ENCODE assay signal across 1 cellular context in the genomic region with DNA sequence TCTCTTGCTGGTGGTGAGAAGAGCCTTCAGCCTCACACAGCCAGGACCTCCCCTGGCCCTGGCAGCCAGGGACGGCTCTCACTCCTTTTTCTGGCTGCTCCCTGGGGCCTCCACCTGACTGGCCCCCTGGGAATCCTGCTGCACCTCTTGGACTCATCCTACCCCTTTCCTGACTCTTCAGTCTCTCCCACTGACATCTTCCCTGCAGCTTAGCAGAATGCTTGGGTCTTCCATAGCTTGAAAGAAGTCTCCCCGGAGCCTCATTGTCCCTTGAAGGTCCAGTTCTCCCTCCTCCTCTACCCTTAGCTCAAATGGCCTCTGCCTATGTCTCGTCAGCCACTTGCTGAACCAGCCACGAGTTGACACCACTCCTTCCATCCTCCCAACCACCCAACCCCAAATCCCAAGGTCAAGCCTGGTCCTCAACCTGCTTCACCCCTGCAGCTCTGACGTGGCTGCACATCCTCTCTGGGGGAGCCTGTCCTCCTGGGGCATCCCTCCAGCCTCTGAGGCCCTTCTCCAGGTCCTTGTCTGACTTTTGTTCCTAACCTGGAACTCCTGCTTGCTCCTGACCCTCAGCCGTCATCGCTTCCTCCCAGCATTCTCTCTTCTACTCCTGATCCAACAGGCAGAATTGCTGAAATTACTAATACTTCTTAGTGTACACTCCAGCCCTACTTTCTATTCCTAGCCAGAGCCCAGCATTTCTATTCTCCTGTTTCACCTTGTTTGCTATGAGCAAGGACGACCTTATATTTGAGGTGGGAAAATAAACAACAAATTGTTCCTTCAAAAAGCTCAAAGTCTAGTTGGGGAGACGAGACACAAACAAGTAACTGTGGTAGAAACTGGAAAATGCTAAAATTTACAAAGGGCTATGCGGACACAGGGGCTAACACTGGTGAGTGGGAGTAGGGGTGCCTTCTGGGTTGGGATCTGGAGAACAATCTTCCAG.
A peak's percentile ranks its signal among the peaks of the same experiment; 100 is the strongest.
TF ChIP-seq lines count a peak whose summit lies in the region.

No MANE protein-coding gene starts in this region.

TF ChIP-seq in HepG2, 621 proteins besides CTCF, POLR2A, EP300 and RAD21 (continued from another document and continues in another):
- TF ChIP-seq, protein P1, sequence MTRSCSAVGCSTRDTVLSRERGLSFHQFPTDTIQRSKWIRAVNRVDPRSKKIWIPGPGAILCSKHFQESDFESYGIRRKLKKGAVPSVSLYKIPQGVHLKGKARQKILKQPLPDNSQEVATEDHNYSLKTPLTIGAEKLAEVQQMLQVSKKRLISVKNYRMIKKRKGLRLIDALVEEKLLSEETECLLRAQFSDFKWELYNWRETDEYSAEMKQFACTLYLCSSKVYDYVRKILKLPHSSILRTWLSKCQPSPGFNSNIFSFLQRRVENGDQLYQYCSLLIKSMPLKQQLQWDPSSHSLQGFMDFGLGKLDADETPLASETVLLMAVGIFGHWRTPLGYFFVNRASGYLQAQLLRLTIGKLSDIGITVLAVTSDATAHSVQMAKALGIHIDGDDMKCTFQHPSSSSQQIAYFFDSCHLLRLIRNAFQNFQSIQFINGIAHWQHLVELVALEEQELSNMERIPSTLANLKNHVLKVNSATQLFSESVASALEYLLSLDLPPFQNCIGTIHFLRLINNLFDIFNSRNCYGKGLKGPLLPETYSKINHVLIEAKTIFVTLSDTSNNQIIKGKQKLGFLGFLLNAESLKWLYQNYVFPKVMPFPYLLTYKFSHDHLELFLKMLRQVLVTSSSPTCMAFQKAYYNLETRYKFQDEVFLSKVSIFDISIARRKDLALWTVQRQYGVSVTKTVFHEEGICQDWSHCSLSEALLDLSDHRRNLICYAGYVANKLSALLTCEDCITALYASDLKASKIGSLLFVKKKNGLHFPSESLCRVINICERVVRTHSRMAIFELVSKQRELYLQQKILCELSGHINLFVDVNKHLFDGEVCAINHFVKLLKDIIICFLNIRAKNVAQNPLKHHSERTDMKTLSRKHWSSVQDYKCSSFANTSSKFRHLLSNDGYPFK (CRISPR knock-in tag; IDR thresholded peaks at IDR 0.05; ENCODE audit: borderline replicate concordance), result no peak
- TF ChIP-seq, protein P2, sequence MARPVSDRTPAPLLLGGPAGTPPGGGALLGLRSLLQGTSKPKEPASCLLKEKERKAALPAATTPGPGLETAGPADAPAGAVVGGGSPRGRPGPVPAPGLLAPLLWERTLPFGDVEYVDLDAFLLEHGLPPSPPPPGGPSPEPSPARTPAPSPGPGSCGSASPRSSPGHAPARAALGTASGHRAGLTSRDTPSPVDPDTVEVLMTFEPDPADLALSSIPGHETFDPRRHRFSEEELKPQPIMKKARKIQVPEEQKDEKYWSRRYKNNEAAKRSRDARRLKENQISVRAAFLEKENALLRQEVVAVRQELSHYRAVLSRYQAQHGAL (CRISPR knock-in tag; IDR thresholded peaks at IDR 0.05; ENCODE audit: not compliant biosample characterization), result no peak
- TF ChIP-seq RARA (CRISPR knock-in tag; IDR thresholded peaks at IDR 0.05) (peak; percentile 51; the same call in 1 of the 2 replicates), ZNF263 (CRISPR knock-in tag; IDR thresholded peaks at IDR 0.05) (no peak), ZNF501 (CRISPR knock-in tag; IDR thresholded peaks at IDR 0.05) (0 out of 2 replicates have a peak, but pooled peaks have one; percentile 28), KLF9 (CRISPR knock-in tag; IDR thresholded peaks at IDR 0.05; ENCODE audit: low read depth) (no peak), HOXA3 (CRISPR knock-in tag; IDR thresholded peaks at IDR 0.05) (no peak), ZNF20 (CRISPR knock-in tag; IDR thresholded peaks at IDR 0.05) (no peak), ZNF235 (CRISPR knock-in tag; IDR thresholded peaks at IDR 0.05; ENCODE audit: borderline replicate concordance) (no peak), ZNF737 (CRISPR knock-in tag; IDR thresholded peaks at IDR 0.05; ENCODE audit: borderline replicate concordance) (no peak), NFKB2 (CRISPR knock-in tag; IDR thresholded peaks at IDR 0.05; ENCODE audit: borderline replicate concordance) (no peak), ZNF143 (CRISPR knock-in tag; IDR thresholded peaks at IDR 0.05) (peak; percentile 50; the same call in 1 of the 2 replicates), ZNF205 (CRISPR knock-in tag; IDR thresholded peaks at IDR 0.05) (no peak), ZBTB7B (CRISPR knock-in tag; IDR thresholded peaks at IDR 0.05) (no peak), MLLT10 (CRISPR knock-in tag; IDR thresholded peaks at IDR 0.05) (no peak), ZNF333 (CRISPR knock-in tag; IDR thresholded peaks at IDR 0.05; ENCODE audit: borderline replicate concordance) (no peak), ZBTB20 (CRISPR knock-in tag; IDR thresholded peaks at IDR 0.05; ENCODE audit: borderline replicate concordance, low read depth) (no peak), AHR (CRISPR knock-in tag; IDR thresholded peaks at IDR 0.05) (peak; percentile 34; the same call in 1 of the 2 replicates), ZNF24 (IDR thresholded peaks at IDR 0.05) (no peak), SOX13 (IDR thresholded peaks at IDR 0.05) (no peak), SOX13 (CRISPR knock-in tag; conservative IDR thresholded peaks at IDR 0.05 in 1 of 2, IDR thresholded peaks at IDR 0.05 in 1 of 2) (peak in 1 of 2 experiments; percentile 69; a peak in 1 of 4 replicates), LCORL (IDR thresholded peaks at IDR 0.05) (no peak), LCORL (CRISPR knock-in tag; IDR thresholded peaks at IDR 0.05) (no peak), GZF1 (CRISPR knock-in tag; IDR thresholded peaks at IDR 0.05) (no peak), ONECUT2 (CRISPR knock-in tag; IDR thresholded peaks at IDR 0.05) (no peak), NR2F6 (IDR thresholded peaks at IDR 0.05) (no peak), NR2F6 (CRISPR knock-in tag; IDR thresholded peaks at IDR 0.05) (no peak), ZNF772 (CRISPR knock-in tag; IDR thresholded peaks at IDR 0.05) (0 out of 2 replicates have a peak, but pooled peaks have one; percentile 43), ZSCAN12 (CRISPR knock-in tag; IDR thresholded peaks at IDR 0.05) (no peak), ARNTL (CRISPR knock-in tag; IDR thresholded peaks at IDR 0.05) (no peak), ZNF720 (CRISPR knock-in tag; IDR thresholded peaks at IDR 0.05) (no peak), SP2 (CRISPR knock-in tag; IDR thresholded peaks at IDR 0.05) (no peak), DPF2 (CRISPR knock-in tag; IDR thresholded peaks at IDR 0.05; ENCODE audit: borderline replicate concordance, low read depth) (no peak), SNAPC2 (CRISPR knock-in tag; IDR thresholded peaks at IDR 0.05) (no peak), SMAD9 (CRISPR knock-in tag; IDR thresholded peaks at IDR 0.05) (no peak)
- TF ChIP-seq, protein P3, sequence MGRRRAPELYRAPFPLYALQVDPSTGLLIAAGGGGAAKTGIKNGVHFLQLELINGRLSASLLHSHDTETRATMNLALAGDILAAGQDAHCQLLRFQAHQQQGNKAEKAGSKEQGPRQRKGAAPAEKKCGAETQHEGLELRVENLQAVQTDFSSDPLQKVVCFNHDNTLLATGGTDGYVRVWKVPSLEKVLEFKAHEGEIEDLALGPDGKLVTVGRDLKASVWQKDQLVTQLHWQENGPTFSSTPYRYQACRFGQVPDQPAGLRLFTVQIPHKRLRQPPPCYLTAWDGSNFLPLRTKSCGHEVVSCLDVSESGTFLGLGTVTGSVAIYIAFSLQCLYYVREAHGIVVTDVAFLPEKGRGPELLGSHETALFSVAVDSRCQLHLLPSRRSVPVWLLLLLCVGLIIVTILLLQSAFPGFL (CRISPR knock-in tag; IDR thresholded peaks at IDR 0.05), result no peak
- TF ChIP-seq, protein P4, sequence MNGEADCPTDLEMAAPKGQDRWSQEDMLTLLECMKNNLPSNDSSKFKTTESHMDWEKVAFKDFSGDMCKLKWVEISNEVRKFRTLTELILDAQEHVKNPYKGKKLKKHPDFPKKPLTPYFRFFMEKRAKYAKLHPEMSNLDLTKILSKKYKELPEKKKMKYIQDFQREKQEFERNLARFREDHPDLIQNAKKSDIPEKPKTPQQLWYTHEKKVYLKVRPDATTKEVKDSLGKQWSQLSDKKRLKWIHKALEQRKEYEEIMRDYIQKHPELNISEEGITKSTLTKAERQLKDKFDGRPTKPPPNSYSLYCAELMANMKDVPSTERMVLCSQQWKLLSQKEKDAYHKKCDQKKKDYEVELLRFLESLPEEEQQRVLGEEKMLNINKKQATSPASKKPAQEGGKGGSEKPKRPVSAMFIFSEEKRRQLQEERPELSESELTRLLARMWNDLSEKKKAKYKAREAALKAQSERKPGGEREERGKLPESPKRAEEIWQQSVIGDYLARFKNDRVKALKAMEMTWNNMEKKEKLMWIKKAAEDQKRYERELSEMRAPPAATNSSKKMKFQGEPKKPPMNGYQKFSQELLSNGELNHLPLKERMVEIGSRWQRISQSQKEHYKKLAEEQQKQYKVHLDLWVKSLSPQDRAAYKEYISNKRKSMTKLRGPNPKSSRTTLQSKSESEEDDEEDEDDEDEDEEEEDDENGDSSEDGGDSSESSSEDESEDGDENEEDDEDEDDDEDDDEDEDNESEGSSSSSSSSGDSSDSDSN (CRISPR knock-in tag; IDR thresholded peaks at IDR 0.05), result no peak; the same call in 1 of the 2 replicates
- TF ChIP-seq, protein P5, sequence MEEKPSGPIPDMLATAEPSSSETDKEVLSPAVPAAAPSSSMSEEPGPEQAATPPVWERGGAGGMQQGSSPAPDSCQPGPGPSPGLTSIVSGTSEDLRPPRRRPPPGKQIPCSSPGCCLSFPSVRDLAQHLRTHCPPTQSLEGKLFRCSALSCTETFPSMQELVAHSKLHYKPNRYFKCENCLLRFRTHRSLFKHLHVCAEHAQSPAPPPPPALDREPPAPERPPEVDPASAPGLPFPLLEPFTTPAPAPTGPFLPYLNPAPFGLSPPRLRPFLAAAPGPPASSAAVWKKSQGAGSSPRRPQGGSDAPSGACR (CRISPR knock-in tag; IDR thresholded peaks at IDR 0.05), result no peak
- TF ChIP-seq, protein P6, sequence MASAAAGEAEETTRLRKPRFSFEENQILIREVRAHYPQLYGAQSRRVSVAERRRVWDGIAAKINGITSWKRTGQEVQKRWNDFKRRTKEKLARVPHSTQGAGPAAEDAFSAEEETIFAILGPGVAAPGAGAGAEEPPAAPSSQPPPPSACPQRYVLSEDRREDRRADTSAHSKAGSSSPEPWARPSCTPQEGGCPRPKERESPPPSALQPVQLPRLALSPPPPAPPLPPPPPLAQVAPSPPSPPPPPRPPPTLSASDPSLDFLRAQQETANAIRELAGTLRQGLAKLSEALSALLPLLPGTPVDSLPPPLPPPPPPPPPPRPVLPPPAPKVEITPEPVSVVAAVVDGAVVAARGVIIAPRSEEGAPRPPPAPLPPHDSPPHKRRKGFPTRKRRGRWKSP (CRISPR knock-in tag; IDR thresholded peaks at IDR 0.05), result no peak; the same call in 1 of the 2 replicates
- TF ChIP-seq, protein P7, sequence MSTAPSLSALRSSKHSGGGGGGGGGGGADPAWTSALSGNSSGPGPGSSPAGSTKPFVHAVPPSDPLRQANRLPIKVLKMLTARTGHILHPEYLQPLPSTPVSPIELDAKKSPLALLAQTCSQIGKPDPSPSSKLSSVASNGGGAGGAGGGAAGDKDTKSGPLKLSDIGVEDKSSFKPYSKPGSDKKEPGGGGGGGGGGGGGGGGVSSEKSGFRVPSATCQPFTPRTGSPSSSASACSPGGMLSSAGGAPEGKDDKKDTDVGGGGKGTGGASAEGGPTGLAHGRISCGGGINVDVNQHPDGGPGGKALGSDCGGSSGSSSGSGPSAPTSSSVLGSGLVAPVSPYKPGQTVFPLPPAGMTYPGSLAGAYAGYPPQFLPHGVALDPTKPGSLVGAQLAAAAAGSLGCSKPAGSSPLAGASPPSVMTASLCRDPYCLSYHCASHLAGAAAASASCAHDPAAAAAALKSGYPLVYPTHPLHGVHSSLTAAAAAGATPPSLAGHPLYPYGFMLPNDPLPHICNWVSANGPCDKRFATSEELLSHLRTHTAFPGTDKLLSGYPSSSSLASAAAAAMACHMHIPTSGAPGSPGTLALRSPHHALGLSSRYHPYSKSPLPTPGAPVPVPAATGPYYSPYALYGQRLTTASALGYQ (CRISPR knock-in tag; IDR thresholded peaks at IDR 0.05), result no peak
- TF ChIP-seq, protein P8, sequence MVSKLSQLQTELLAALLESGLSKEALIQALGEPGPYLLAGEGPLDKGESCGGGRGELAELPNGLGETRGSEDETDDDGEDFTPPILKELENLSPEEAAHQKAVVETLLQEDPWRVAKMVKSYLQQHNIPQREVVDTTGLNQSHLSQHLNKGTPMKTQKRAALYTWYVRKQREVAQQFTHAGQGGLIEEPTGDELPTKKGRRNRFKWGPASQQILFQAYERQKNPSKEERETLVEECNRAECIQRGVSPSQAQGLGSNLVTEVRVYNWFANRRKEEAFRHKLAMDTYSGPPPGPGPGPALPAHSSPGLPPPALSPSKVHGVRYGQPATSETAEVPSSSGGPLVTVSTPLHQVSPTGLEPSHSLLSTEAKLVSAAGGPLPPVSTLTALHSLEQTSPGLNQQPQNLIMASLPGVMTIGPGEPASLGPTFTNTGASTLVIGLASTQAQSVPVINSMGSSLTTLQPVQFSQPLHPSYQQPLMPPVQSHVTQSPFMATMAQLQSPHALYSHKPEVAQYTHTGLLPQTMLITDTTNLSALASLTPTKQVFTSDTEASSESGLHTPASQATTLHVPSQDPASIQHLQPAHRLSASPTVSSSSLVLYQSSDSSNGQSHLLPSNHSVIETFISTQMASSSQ (IDR thresholded peaks at IDR 0.05; ENCODE audit: low read depth), result no peak
- TF ChIP-seq, protein P8 (CRISPR knock-in tag; IDR thresholded peaks at IDR 0.05; ENCODE audit: borderline replicate concordance), result no peak
- TF ChIP-seq, protein P9, sequence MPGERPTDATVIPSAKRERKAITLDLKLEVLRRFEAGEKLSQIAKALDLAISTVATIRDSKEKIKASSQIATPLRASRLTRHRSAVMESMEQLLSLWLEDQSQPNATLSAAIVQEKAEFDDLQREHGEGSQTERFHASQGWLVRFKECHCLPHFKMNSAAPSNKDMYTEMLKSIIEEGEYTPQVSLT (CRISPR knock-in tag; IDR thresholded peaks at IDR 0.05; ENCODE audit: borderline replicate concordance, low read depth), result no peak
